In genomic region chr11:75966546-75967287, GRCh38 we compare ENCODE assay signal across 11 cellular contexts.
A peak's percentile ranks its signal among the peaks of the same experiment; 100 is the strongest.
DNase-seq lines count a peak whose midpoint lies in the region; ATAC-seq and TF ChIP-seq lines count a peak whose summit lies in the region.
"Had no signal": no experiment of that assay in that cellular context is flagged by ENCODE, and none has a peak within 500 bp of the region (broad histone marks: within the 10 kb centered on the region; RNA-seq: fewer than 3 reads in every experiment).

No MANE protein-coding gene starts in this region.

- no peaks in the 10 kb centered on the region for H3F3A ChIP-seq in neural progenitor cell (ENCODE audit: low read depth)

- no peak for TF ChIP-seq EP300 in tibial nerve (IDR thresholded peaks at IDR 0.05)

- H2AFZ ChIP-seq in neural progenitor cell (replicated peaks): no peak overlapping the region

- no peaks in the 10 kb centered on the region for H3K4me1 Mint-ChIP-seq in neural progenitor cell

- no peak overlapping the region for H3K4me2 ChIP-seq in neural progenitor cell

- no peak overlapping the region for H3K4me3 ChIP-seq in AG04450 (ENCODE audit: low read depth, low read length)
- no peak overlapping the region for H3K4me3 ChIP-seq in tibial nerve
- H3K4me3 ChIP-seq in neural progenitor cell: no peak overlapping the region
- H3K4me3 ChIP-seq: gastrocnemius medialis had no signal

- TF ChIP-seq CTCF in AG04450 (IDR thresholded peaks at IDR 0.05; ENCODE audit: low read depth, low read length) (no peak), foreskin keratinocyte (conservative IDR thresholded peaks at IDR 0.05) (peak; percentile 8), tibial nerve (IDR thresholded peaks at IDR 0.05) (no peak), neural progenitor cell (IDR thresholded peaks at IDR 0.05) (no peak)

- H3K9me3 ChIP-seq in AG04450 (ENCODE audit: control insufficient read depth, insufficient read depth, low read length): no peaks in the 10 kb centered on the region
- no peaks in the 10 kb centered on the region for H3K9me3 ChIP-seq in tibial nerve
- no peaks in the 10 kb centered on the region for H3K9me3 ChIP-seq in neural progenitor cell (ENCODE audit: low read depth)
- H3K9me3 ChIP-seq: Caco-2, gastrocnemius medialis had no signal

- H4K20me1 ChIP-seq in neural progenitor cell (ENCODE audit: low read depth): no peaks in the 10 kb centered on the region

- CTCF ChIA-PET in AG04450 (lab: Charles Lee): interaction anchor here (0.9 kb wide), 1 partner anchor 71 kb away, joined by 3 read pairs; no protein-coding TSS in a partner anchor

- no peak overlapping the region for H3K27ac Mint-ChIP-seq in neural progenitor cell
- H3K27ac Mint-ChIP-seq: activated naive CD8-positive, alpha-beta T cell had no signal

- H3K4me1 ChIP-seq in foreskin keratinocyte (peaks cover 27% of the 10 kb centered on the region), tibial nerve (peaks cover 0 to 27% (median 9%) of the 10 kb centered on the region in 4 donors), neural progenitor cell (no peaks in the 10 kb centered on the region)
- H3K4me1 ChIP-seq: Caco-2 had no signal

- H3K9me3 Mint-ChIP-seq in neural progenitor cell: no peaks in the 10 kb centered on the region

- peak overlapping the region; percentile 53 for H3K27ac ChIP-seq in AG04450 (ENCODE audit: low read depth, low read length)
- no peak overlapping the region for H3K27ac ChIP-seq in foreskin keratinocyte
- H3K27ac ChIP-seq in tibial nerve: no peak overlapping the region
- no peak overlapping the region for H3K27ac ChIP-seq in neural progenitor cell
- H3K27ac ChIP-seq: gastrocnemius medialis had no signal

- H3K4me3 Mint-ChIP-seq in neural progenitor cell: no peak overlapping the region
- H3K4me3 Mint-ChIP-seq: activated naive CD8-positive, alpha-beta T cell had no signal

- H3K9ac ChIP-seq in neural progenitor cell: no peak overlapping the region

- POLR2A ChIA-PET in AG04450 (lab: Yijun Ruan, JAX): no interaction called here

- no peaks in the 10 kb centered on the region for H3K79me2 ChIP-seq in neural progenitor cell (ENCODE audit: low read depth)

- peaks cover 0 to 4% (median 0%) of the 10 kb centered on the region in 3 donors for H3K36me3 ChIP-seq in tibial nerve
- H3K36me3 ChIP-seq in neural progenitor cell: no peaks in the 10 kb centered on the region
- H3K36me3 ChIP-seq: gastrocnemius medialis had no signal

- no peaks in the 10 kb centered on the region for H3K27me3 Mint-ChIP-seq in neural progenitor cell (ENCODE audit: insufficient read depth, low read depth)
- H3K27me3 Mint-ChIP-seq: activated naive CD8-positive, alpha-beta T cell had no signal

- peak; percentile 36 for DNase-seq in AG04450 (ENCODE audit: low read depth, low spot score)
- peak; percentile 16 for DNase-seq in H4 (ENCODE audit: low spot score)
- DNase-seq in SW 1271 (lab: John Stamatoyannopoulos, UW): peak; percentile 26 to 64
- DNase-seq in foreskin keratinocyte: peak; percentile 53 to 72
- DNase-seq in tibial nerve (ENCODE audit: low spot score in 2 of 2): no peak
- no peak for DNase-seq in neural progenitor cell (ENCODE audit: low spot score)
- DNase-seq: Caco-2, gastrocnemius medialis had no signal

- peaks cover 7% of the 10 kb centered on the region for H3K36me3 Mint-ChIP-seq in neural progenitor cell

- peak; percentile 84 for ATAC-seq in foreskin keratinocyte
- ATAC-seq in GM21381 (IDR thresholded peaks at IDR 0.05; ENCODE audit: unreplicated experiment): no peak
- no peak for ATAC-seq in HG02763 (IDR thresholded peaks at IDR 0.05; ENCODE audit: unreplicated experiment)
- ATAC-seq: gastrocnemius medialis had no signal

- H3K27me3 ChIP-seq in AG04450 (ENCODE audit: control insufficient read depth, insufficient read depth, low read length): no peaks in the 10 kb centered on the region
- H3K27me3 ChIP-seq in foreskin keratinocyte: no peaks in the 10 kb centered on the region
- no peaks in the 10 kb centered on the region for H3K27me3 ChIP-seq in tibial nerve
- H3K27me3 ChIP-seq in neural progenitor cell: no peaks in the 10 kb centered on the region
- H3K27me3 ChIP-seq: gastrocnemius medialis had no signal

- no peak for TF ChIP-seq POLR2A in tibial nerve (IDR thresholded peaks at IDR 0.05)

Comparison
In these comparisons a context has a peak if more than half of its experiments do, and no peak if none do; other contexts are left out.
1. DNase-seq: peak in AG04450 (single experiment), H4 (single experiment), SW 1271 (2 of 2) and foreskin keratinocyte (2 of 2); none in tibial nerve (0 of 2) and neural progenitor cell (single experiment).